8 cellular contexts compared by ENCODE assay signal in the genomic region with DNA sequence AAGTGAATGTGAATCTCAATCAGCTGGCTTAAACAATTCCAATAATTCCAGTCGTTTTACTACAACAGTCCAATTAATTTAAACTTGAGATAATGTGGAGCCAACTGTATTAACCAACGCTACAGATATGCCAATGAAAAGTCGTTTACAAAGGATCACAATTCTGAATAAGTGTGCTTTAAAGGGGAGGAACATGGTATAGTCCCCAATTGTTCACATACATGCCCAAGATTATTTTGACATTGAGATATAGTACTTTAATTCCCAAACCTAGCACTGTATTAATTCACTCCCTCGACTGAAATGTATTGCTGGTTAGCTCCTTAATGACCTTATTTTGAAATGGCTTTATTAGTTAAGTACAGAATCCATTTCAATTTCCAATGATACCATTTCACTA. TPM values are rescaled to one million over a fixed set of nuclear protein-coding genes. Genes with fewer than 3 reads are reported as not detected.
DNase-seq lines count a peak whose midpoint lies in the region; ATAC-seq and TF ChIP-seq lines count a peak whose summit lies in the region.
"Had no signal": no experiment of that assay in that cellular context is flagged by ENCODE, and none has a peak within 500 bp of the region (broad histone marks: within the 10 kb centered on the region; RNA-seq: fewer than 3 reads in every experiment).

No MANE protein-coding gene starts in this region.

- no peaks in the 10 kb centered on the region for H3K27me3 ChIP-seq in iPS DF 6.9 (ENCODE audit: control insufficient read depth, insufficient read depth, low read length)

- peak overlapping the region; percentile 33; the same call in 1 of the 2 replicates for H3K4me3 ChIP-seq in iPS DF 6.9 (ENCODE audit: low read length)

- no peak for ATAC-seq in activated CD8-positive, alpha-beta T cell treated with anti-CD3 and anti-CD28 coated beads for 36 hours
- ATAC-seq in stimulated activated memory B cell treated with anti-CD40 and anti-IgM and Interleukin-4, amounts not matched to agents 10 μg/mL and 1 μg/mL and 100 μg/mL, for 72 hours, result no peak
- ATAC-seq in GM21381 (IDR thresholded peaks at IDR 0.05; ENCODE audit: unreplicated experiment), result no peak

- H3K4me1 Mint-ChIP-seq in HFFc6 (ENCODE audit: low read depth), result peaks cover 46% of the 10 kb centered on the region
- H3K4me1 Mint-ChIP-seq in activated CD8-positive, alpha-beta T cell treated with anti-CD3 and anti-CD28 coated beads for 36 hours (ENCODE audit: low read depth), result peaks cover 41% of the 10 kb centered on the region
- H3K4me1 Mint-ChIP-seq in stimulated activated memory B cell treated with anti-CD40 and anti-IgM and Interleukin-4, amounts not matched to agents 10 μg/mL and 1 μg/mL and 100 μg/mL, for 72 hours, result peaks cover 51% of the 10 kb centered on the region

- POLR2A ChIA-PET in activated CD8-positive, alpha-beta T cell treated with anti-CD3 and anti-CD28 coated beads for 36 hours (lab: Charles Lee), result interaction anchor here (0.7 to 1.5 kb wide), 3 partner anchors 16 to 57 kb away, joined by 3 read pairs; no protein-coding TSS in a partner anchor

- peaks cover 2% of the 10 kb centered on the region; the same call in 1 of the 2 replicates for H3K27me3 Mint-ChIP-seq in HFFc6 (ENCODE audit: insufficient read depth)
- no peaks in the 10 kb centered on the region for H3K27me3 Mint-ChIP-seq in activated CD8-positive, alpha-beta T cell treated with anti-CD3 and anti-CD28 coated beads for 36 hours
- H3K27me3 Mint-ChIP-seq in stimulated activated memory B cell treated with anti-CD40 and anti-IgM and Interleukin-4, amounts not matched to agents 10 μg/mL and 1 μg/mL and 100 μg/mL, for 72 hours, result no peaks in the 10 kb centered on the region

- WGBS in iPS DF 6.9 (ENCODE audit: insufficient coverage, insufficient read length), result no CpG with 5 or more reads among the region's 4 CpGs

- no peaks in the 10 kb centered on the region for H3K9me3 ChIP-seq in iPS DF 6.9 (ENCODE audit: control insufficient read depth, insufficient read depth, low read length)

- H3K36me3 Mint-ChIP-seq in HFFc6 (ENCODE audit: low read depth), result peaks cover 26% of the 10 kb centered on the region
- H3K36me3 Mint-ChIP-seq in activated CD8-positive, alpha-beta T cell treated with anti-CD3 and anti-CD28 coated beads for 36 hours (ENCODE audit: low read depth), result peaks cover 28% of the 10 kb centered on the region
- H3K36me3 Mint-ChIP-seq in stimulated activated memory B cell treated with anti-CD40 and anti-IgM and Interleukin-4, amounts not matched to agents 10 μg/mL and 1 μg/mL and 100 μg/mL, for 72 hours, result peaks cover 15% of the 10 kb centered on the region

- no peak overlapping the region for H3K27ac ChIP-seq in iPS DF 6.9 (ENCODE audit: low read length)

- intact Hi-C loops in activated CD8-positive, alpha-beta T cell treated with anti-CD3 and anti-CD28 coated beads for 36 hours (cut with micrococcal nuclease), result loop anchor here (2.0 to 5.0 kb wide), 2 partner anchors 33 to 109 kb away; a partner anchor contains a TSS

- H3K27ac Mint-ChIP-seq in HFFc6, result peak overlapping the region; percentile 19
- H3K27ac Mint-ChIP-seq in activated CD8-positive, alpha-beta T cell treated with anti-CD3 and anti-CD28 coated beads for 36 hours, result peak overlapping the region; percentile 90
- H3K27ac Mint-ChIP-seq in stimulated activated memory B cell treated with anti-CD40 and anti-IgM and Interleukin-4, amounts not matched to agents 10 μg/mL and 1 μg/mL and 100 μg/mL, for 72 hours, result peak overlapping the region; percentile 91

- no peak for TF ChIP-seq CTCF in HFFc6 (IDR thresholded peaks at IDR 0.05)
- no peak for TF ChIP-seq CTCF in activated CD8-positive, alpha-beta T cell treated with anti-CD3 and anti-CD28 coated beads for 36 hours (IDR thresholded peaks at IDR 0.05)

- no peaks in the 10 kb centered on the region for H3K4me1 ChIP-seq in iPS DF 6.9 (ENCODE audit: control insufficient read depth, insufficient read depth, low read length)

- no peaks in the 10 kb centered on the region for H3K36me3 ChIP-seq in iPS DF 6.9 (ENCODE audit: control insufficient read depth, insufficient read depth, low read length)

- CTCF ChIA-PET in activated CD8-positive, alpha-beta T cell treated with anti-CD3 and anti-CD28 coated beads for 36 hours (lab: Charles Lee), result interaction anchor here (1.3 kb wide), 1 partner anchor 110 kb away, joined by 3 read pairs; no protein-coding TSS in a partner anchor

- DNase-seq in HFFc6, result no peak
- DNase-seq in activated CD8-positive, alpha-beta T cell treated with anti-CD3 and anti-CD28 coated beads for 36 hours, result no peak
- DNase-seq in iPS DF 6.9 (ENCODE audit: low read depth, low spot score), result no peak
- DNase-seq in HPDE6-E6E7 (ENCODE audit: extremely low spot score), result no peak
- no peak for DNase-seq in mucosa of gallbladder (ENCODE audit: low spot score)
- DNase-seq: occipital lobe had no signal

- peak overlapping the region; percentile 100 for H3K4me3 Mint-ChIP-seq in HFFc6
- H3K4me3 Mint-ChIP-seq in activated CD8-positive, alpha-beta T cell treated with anti-CD3 and anti-CD28 coated beads for 36 hours, result peak overlapping the region; percentile 86
- peak overlapping the region; percentile 85 for H3K4me3 Mint-ChIP-seq in stimulated activated memory B cell treated with anti-CD40 and anti-IgM and Interleukin-4, amounts not matched to agents 10 μg/mL and 1 μg/mL and 100 μg/mL, for 72 hours

- no peaks in the 10 kb centered on the region for H3K9me3 Mint-ChIP-seq in HFFc6
- H3K9me3 Mint-ChIP-seq in activated CD8-positive, alpha-beta T cell treated with anti-CD3 and anti-CD28 coated beads for 36 hours, result no peaks in the 10 kb centered on the region
- no peaks in the 10 kb centered on the region for H3K9me3 Mint-ChIP-seq in stimulated activated memory B cell treated with anti-CD40 and anti-IgM and Interleukin-4, amounts not matched to agents 10 μg/mL and 1 μg/mL and 100 μg/mL, for 72 hours

RNA-seq across cellular contexts. Expression of a gene that starts 2.5 kb away (rescaled TPM):
- total RNA-seq in HFFc6 (2021; fragmentation: NEBNext Ultra II Directional; extraction: Animal tissue kit (Norgen Biotek cat#: 25700)), result 10 to 100 TPM; 47.0 to 63.1 (median 55.8) TPM
- 10 to 100 TPM; 42.1 to 45.6 TPM for total RNA-seq in activated CD8-positive, alpha-beta T cell treated with anti-CD3 and anti-CD28 coated beads for 36 hours
- 43.1 TPM for total RNA-seq in mucosa of gallbladder

Comparison
In these comparisons a context has a peak if more than half of its experiments do, and no peak if none do; other contexts are left out.
1. H3K27ac Mint-ChIP-seq: peak in every context shown above with its lines; median percentile 91 in stimulated activated memory B cell treated with anti-CD40 and anti-IgM and Interleukin-4, amounts not matched to agents 10 μg/mL and 1 μg/mL and 100 μg/mL, for 72 hours; 90 in activated CD8-positive, alpha-beta T cell treated with anti-CD3 and anti-CD28 coated beads for 36 hours; 19 in HFFc6.